Comparison of ENCODE assay signal across 8 cellular contexts in the genomic region with DNA sequence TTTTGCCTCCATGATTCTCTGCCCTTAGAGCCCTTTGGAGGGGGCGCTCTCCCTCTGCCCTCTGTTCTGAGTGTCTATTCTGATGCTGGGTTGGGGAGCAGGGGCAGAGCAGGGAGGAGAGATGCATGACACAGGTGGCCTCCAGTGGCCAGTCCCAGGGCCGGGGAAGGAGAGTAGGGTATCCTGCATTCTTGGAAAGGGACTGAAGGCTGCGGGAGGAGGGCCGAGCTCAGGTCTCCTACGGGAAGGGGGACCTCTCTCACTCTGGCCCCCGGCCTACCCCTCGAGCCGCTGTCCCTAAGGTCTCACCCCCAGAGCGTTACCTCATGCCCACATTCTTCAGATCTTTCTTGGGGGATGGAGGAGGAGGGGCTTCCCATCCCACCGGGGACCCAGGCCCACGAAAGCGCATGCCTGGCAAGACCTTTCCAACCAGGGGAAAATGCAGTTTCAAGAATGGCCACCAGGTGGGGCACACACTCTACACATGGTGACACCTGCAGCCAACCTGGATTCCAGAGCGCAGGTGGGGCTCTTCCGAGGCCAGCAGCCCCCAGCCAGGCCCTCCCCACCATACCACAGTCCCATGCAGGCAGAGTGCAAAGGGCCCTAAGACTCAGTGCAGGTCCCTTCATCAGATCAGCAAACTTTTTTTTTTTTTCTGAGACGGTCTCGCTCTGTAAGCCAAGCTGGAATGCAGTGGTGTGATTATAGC.
A peak's percentile ranks its signal among the peaks of the same experiment; 100 is the strongest.
DNase-seq lines count a peak whose midpoint lies in the region; ATAC-seq, FAIRE-seq and TF ChIP-seq lines count a peak whose summit lies in the region.

No MANE protein-coding gene starts in this region.

- no peak overlapping the region for H2BK120ac ChIP-seq in H1 (replicated peaks; ENCODE audit: low read depth, low read length)

- TF ChIP-seq EP300 in H1 (IDR thresholded peaks at IDR 0.05; ENCODE audit: borderline replicate concordance in 1 of 2, low read depth in 2 of 2, low read length in 2 of 2) = no peak

- peaks cover 0 to 2% (median under 1%) of the 10 kb centered on the region in 4 experiments; a peak in 2 of 7 replicates for H3K4me1 ChIP-seq in H1 (replicated peaks in 1 of 4; ENCODE audit: control insufficient read depth in 3 of 4, insufficient read depth in 4 of 4, low read length in 3 of 4)
- H3K4me1 ChIP-seq in naive thymus-derived CD4-positive, alpha-beta T cell (ENCODE audit: control insufficient read depth in 2 of 2, insufficient read depth in 2 of 2, low read length in 2 of 2) = no peaks in the 10 kb centered on the region

- H3K4me1 Mint-ChIP-seq in naive thymus-derived CD4-positive, alpha-beta T cell = peaks cover 0 to 5% (median 0%) of the 10 kb centered on the region in 7 donors
- peaks cover 10% of the 10 kb centered on the region for H3K4me1 Mint-ChIP-seq in stimulated activated effector memory CD8-positive, alpha-beta T cell treated with anti-CD3 and anti-CD28 coated beads, Interleukin-12 subunit alpha, Interleukin-12 subunit beta, amount 100 ng/mL, for 72 hours

- no peaks in the 10 kb centered on the region for H3K79me2 ChIP-seq in H1 (ENCODE audit: control insufficient read depth in 1 of 2, insufficient read depth in 2 of 2, low read length in 2 of 2)

- 51% methylated on average over 15 of the region's 16 CpGs; no CpG with 5 or more reads in 1 of the 2 experiments for WGBS in H1 (ENCODE audit: extremely low coverage in 1 of 2, insufficient coverage in 1 of 2, insufficient read length in 1 of 2, insufficient replicate concordance in 2 of 2, low coverage in 1 of 2, low lambda C conversion rate in 2 of 2, missing lambda C conversion rate in 1 of 2), 2 experiments

- no peak overlapping the region for H4K91ac ChIP-seq in H1 (replicated peaks; ENCODE audit: insufficient read length, low read length)

- H4K20me1 ChIP-seq in H1 (replicated peaks in 1 of 2; ENCODE audit: control insufficient read depth in 1 of 2, insufficient read depth in 2 of 2, low read length in 2 of 2) = peaks cover 0 to 2% of the 10 kb centered on the region in 2 experiments

- no peak overlapping the region for H2BK20ac ChIP-seq in H1 (ENCODE audit: low read length)

- intact Hi-C loops in Right ventricle myocardium superior (cut with DNase I) = loop anchor here (2.0 kb wide), 1 partner anchor 730 kb away; no protein-coding TSS in a partner anchor
- intact Hi-C loops in Right ventricle myocardium inferior (cut with DNase I) = loop anchor here (1.0 to 10.0 kb wide), 3 partner anchors 270 to 852 kb away; partner anchors contain the start of gene PRKRIP1
- intact Hi-C loops in naive thymus-derived CD4-positive, alpha-beta T cell (cut with micrococcal nuclease) = loop anchor here (1.0 to 5.0 kb wide), 6 partner anchors 60 to 850 kb away; no protein-coding TSS in a partner anchor

- no peaks in the 10 kb centered on the region; the same call in 1 of the 2 replicates for H3K23me2 ChIP-seq in H1 (ENCODE audit: low read depth, low read length)

- no peak overlapping the region for H3K23ac ChIP-seq in H1 (ENCODE audit: insufficient read length)

- CTCF ChIA-PET in H1 (lab: Charles Lee; ENCODE audit: partially characterized antibody) = interaction anchor here (0.6 to 2.6 kb wide), 63 partner anchors 9 to 924 kb away, joined by 3 to 26 read pairs (median 4); no protein-coding TSS in a partner anchor
- CTCF ChIA-PET in naive thymus-derived CD4-positive, alpha-beta T cell (lab: Charles Lee) = interaction anchor here (0.6 to 3.0 kb wide), 10 partner anchors 9 to 849 kb away, joined by 3 to 29 read pairs (median 3); no protein-coding TSS in a partner anchor

- ATAC-seq in Right ventricle myocardium superior (ENCODE audit: poor library complexity) (peak; percentile 55), Right ventricle myocardium inferior (no peak), GM21529 (IDR thresholded peaks at IDR 0.05; ENCODE audit: unreplicated experiment) (no peak)
- peak; percentile 71 for ATAC-seq in naive thymus-derived CD4-positive, alpha-beta T cell
- peak; percentile 49 for ATAC-seq in stimulated activated effector memory CD8-positive, alpha-beta T cell treated with anti-CD3 and anti-CD28 coated beads, Interleukin-12 subunit alpha, Interleukin-12 subunit beta, amount 100 ng/mL, for 72 hours

- no peak overlapping the region for H3K27ac ChIP-seq in H1 (ENCODE audit: low read depth, low read length)
- no peak overlapping the region for H3K27ac ChIP-seq in naive thymus-derived CD4-positive, alpha-beta T cell (ENCODE audit: low read depth, low read length)

- H3K27ac Mint-ChIP-seq in naive thymus-derived CD4-positive, alpha-beta T cell = no peak overlapping the region
- no peak overlapping the region for H3K27ac Mint-ChIP-seq in stimulated activated effector memory CD8-positive, alpha-beta T cell treated with anti-CD3 and anti-CD28 coated beads, Interleukin-12 subunit alpha, Interleukin-12 subunit beta, amount 100 ng/mL, for 72 hours

- H3K27me3 ChIP-seq in H1 (replicated peaks in 1 of 4; ENCODE audit: control insufficient read depth in 3 of 4, extremely low read depth in 1 of 4, insufficient read depth in 3 of 4, low read length in 3 of 4) = no peaks in the 10 kb centered on the region
- H3K27me3 ChIP-seq in naive thymus-derived CD4-positive, alpha-beta T cell (ENCODE audit: control insufficient read depth in 2 of 2, insufficient read depth in 2 of 2, low read length in 2 of 2) = no peaks in the 10 kb centered on the region

- POLR2A ChIA-PET in H1 (lab: Charles Lee; ENCODE audit: partially characterized antibody) = interaction anchor here (0.7 to 1.4 kb wide), 2 partner anchors 15 to 20 kb away, joined by 3 to 5 read pairs; no protein-coding TSS in a partner anchor
- POLR2A ChIA-PET in naive thymus-derived CD4-positive, alpha-beta T cell (lab: Charles Lee) = no interaction called here

- no peaks in the 10 kb centered on the region for H3K36me3 Mint-ChIP-seq in naive thymus-derived CD4-positive, alpha-beta T cell
- H3K36me3 Mint-ChIP-seq in stimulated activated effector memory CD8-positive, alpha-beta T cell treated with anti-CD3 and anti-CD28 coated beads, Interleukin-12 subunit alpha, Interleukin-12 subunit beta, amount 100 ng/mL, for 72 hours = no peaks in the 10 kb centered on the region

- no peak overlapping the region for H3K9ac ChIP-seq in H1 (replicated peaks in 1 of 4; ENCODE audit: extremely low read depth in 1 of 4, low read depth in 3 of 4, low read length in 3 of 4)

- no peak overlapping the region for H3K4ac ChIP-seq in H1 (replicated peaks; ENCODE audit: insufficient read length, low read depth, low read length)

- H3K36me3 ChIP-seq in H1 (ENCODE audit: control insufficient read depth in 2 of 4, insufficient read depth in 4 of 4, low read length in 3 of 4) = peaks cover 0 to 12% (median 3%) of the 10 kb centered on the region in 4 experiments; a peak in 4 of 8 replicates
- no peaks in the 10 kb centered on the region for H3K36me3 ChIP-seq in naive thymus-derived CD4-positive, alpha-beta T cell (ENCODE audit: control insufficient read depth in 2 of 3, insufficient read depth in 3 of 3, low read length in 3 of 3)

- TF ChIP-seq RAD21 in H1 (IDR thresholded peaks at IDR 0.05 in 1 of 2, conservative IDR thresholded peaks at IDR 0.05 in 1 of 2; ENCODE audit: low read depth in 2 of 2, low read length in 2 of 2) = peak; percentile 94 to 96

- H2BK15ac ChIP-seq in H1 (ENCODE audit: low read length) = no peak overlapping the region; the same call in 1 of the 2 replicates

- no peaks in the 10 kb centered on the region for H3K9me3 ChIP-seq in H1 (ENCODE audit: insufficient read depth in 2 of 2, low read depth in 1 of 2, low read length in 1 of 2)
- no peaks in the 10 kb centered on the region for H3K9me3 ChIP-seq in naive thymus-derived CD4-positive, alpha-beta T cell (ENCODE audit: control insufficient read depth in 2 of 3, low read length in 3 of 3)

- H3K56ac ChIP-seq in H1 (replicated peaks; ENCODE audit: insufficient read length, low read depth, low read length) = no peak overlapping the region

- FAIRE-seq in H1 (lab: Jason Lieb, UNC) = peak; percentile 81

- DNase-seq in Right ventricle myocardium superior (peak; percentile 57), Right ventricle myocardium inferior (ENCODE audit: missing footprints) (no peak), NCI-H526 treated with DMSO at 0.1 percent for 48 hours (lab: John Stamatoyannopoulos, UW) (peak; percentile 7), H1 (ENCODE audit: low read depth in 1 of 2, low spot score in 2 of 2) (peak; percentile 56 to 99)
- peak; percentile 92 for DNase-seq in activated CD8-positive, alpha-beta memory T cell treated with anti-CD3 and anti-CD28 coated beads for 24 hours
- DNase-seq in naive thymus-derived CD4-positive, alpha-beta T cell = peak; percentile 36 to 77 (median 61)
- DNase-seq in stimulated activated effector memory CD8-positive, alpha-beta T cell treated with anti-CD3 and anti-CD28 coated beads, Interleukin-12 subunit alpha, Interleukin-12 subunit beta, amount 100 ng/mL, for 72 hours (ENCODE audit: low spot score in 2 of 2) = peak; percentile 66 to 86

- TF ChIP-seq POLR2A in H1 (IDR thresholded peaks at IDR 0.05; ENCODE audit: control extremely low read depth in 1 of 2, low read depth in 2 of 2, low read length in 2 of 2) = no peak

- H3K14ac ChIP-seq in H1 (ENCODE audit: insufficient read length) = no peak overlapping the region

- peak; percentile 85 to 98 (median 87) for TF ChIP-seq CTCF in H1 (IDR thresholded peaks at IDR 0.05; ENCODE audit: control extremely low read depth in 1 of 3, insufficient read depth in 1 of 3, low read depth in 1 of 3, low read length in 3 of 3)

- no peak overlapping the region for H2BK12ac ChIP-seq in H1 (ENCODE audit: low read depth, low read length)

- H2AK5ac ChIP-seq in H1 (ENCODE audit: low read depth, low read length) = no peak overlapping the region

- H4K5ac ChIP-seq in H1 (ENCODE audit: insufficient read length, low read depth, low read length) = no peak overlapping the region

- H3K4me3 ChIP-seq in H1 (ENCODE audit: extremely low read depth in 1 of 4, insufficient read depth in 2 of 4, low read depth in 3 of 4, low read length in 4 of 4) = no peak overlapping the region
- H3K4me3 ChIP-seq in naive thymus-derived CD4-positive, alpha-beta T cell (ENCODE audit: low read length) = no peak overlapping the region

- no peaks in the 10 kb centered on the region for H3K9me3 Mint-ChIP-seq in naive thymus-derived CD4-positive, alpha-beta T cell
- H3K9me3 Mint-ChIP-seq in stimulated activated effector memory CD8-positive, alpha-beta T cell treated with anti-CD3 and anti-CD28 coated beads, Interleukin-12 subunit alpha, Interleukin-12 subunit beta, amount 100 ng/mL, for 72 hours = no peaks in the 10 kb centered on the region

- H3K4me2 ChIP-seq in H1 (ENCODE audit: insufficient read depth in 1 of 2, low read depth in 2 of 2, low read length in 2 of 2) = no peak overlapping the region

- no peak overlapping the region for H4K8ac ChIP-seq in H1 (ENCODE audit: extremely low read depth, insufficient read depth, low read length)

- H3K18ac ChIP-seq in H1 (ENCODE audit: extremely low read depth, low read length) = no peak overlapping the region; the same call in 1 of the 2 replicates

- H2AFZ ChIP-seq in H1 (ENCODE audit: low read length) = no peak overlapping the region

- peaks cover 0 to 5% (median 0%) of the 10 kb centered on the region in 5 donors for H3K27me3 Mint-ChIP-seq in naive thymus-derived CD4-positive, alpha-beta T cell

- H3K4me3 Mint-ChIP-seq in naive thymus-derived CD4-positive, alpha-beta T cell = no peak overlapping the region
- no peak overlapping the region for H3K4me3 Mint-ChIP-seq in stimulated activated effector memory CD8-positive, alpha-beta T cell treated with anti-CD3 and anti-CD28 coated beads, Interleukin-12 subunit alpha, Interleukin-12 subunit beta, amount 100 ng/mL, for 72 hours

- H3K79me1 ChIP-seq in H1 (ENCODE audit: low read depth, low read length) = no peaks in the 10 kb centered on the region

- no peak overlapping the region; the same call in 1 of the 2 replicates for H2BK5ac ChIP-seq in H1 (ENCODE audit: low read depth, low read length)

Comparison
In these comparisons a context has a peak if more than half of its experiments do, and no peak if none do; other contexts are left out.
1. ATAC-seq: peak in Right ventricle myocardium superior (single experiment), naive thymus-derived CD4-positive, alpha-beta T cell (single experiment) and stimulated activated effector memory CD8-positive, alpha-beta T cell treated with anti-CD3 and anti-CD28 coated beads, Interleukin-12 subunit alpha, Interleukin-12 subunit beta, amount 100 ng/mL, for 72 hours (single experiment); none in Right ventricle myocardium inferior (single experiment) and GM21529 (single experiment).